ENCODE assay signal across 13 cellular contexts in the genomic region with DNA sequence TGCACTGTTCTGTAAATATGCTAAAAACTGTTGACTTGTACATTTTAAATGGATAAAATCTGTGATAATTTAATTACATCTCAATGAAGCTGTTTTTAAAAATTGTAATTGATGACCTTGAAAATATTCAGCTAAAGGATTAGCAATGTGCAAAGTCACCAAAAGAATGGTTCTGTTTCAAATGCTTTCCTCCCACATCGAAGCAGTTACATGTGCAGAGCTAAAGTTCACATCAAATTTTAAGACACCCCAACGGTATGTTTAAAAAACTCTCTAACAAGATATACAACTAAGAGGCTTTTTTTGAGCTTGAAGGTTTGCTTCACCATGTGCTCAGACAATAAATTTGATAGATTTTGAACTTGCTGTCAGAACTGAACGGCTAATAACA.
A peak's percentile ranks its signal among the peaks of the same experiment; 100 is the strongest.
DNase-seq lines count a peak whose midpoint lies in the region; ATAC-seq, FAIRE-seq and TF ChIP-seq lines count a peak whose summit lies in the region.
"Had no signal": no experiment of that assay in that cellular context is flagged by ENCODE, and none has a peak within 500 bp of the region (broad histone marks: within the 10 kb centered on the region; RNA-seq: fewer than 3 reads in every experiment).

No MANE protein-coding gene starts in this region.

- SMC1A ChIA-PET in GM12878 (lab: Charles Lee; ENCODE audit: uncharacterized antibody, unreplicated experiment): interaction anchor here (0.9 to 5.6 kb wide), 18 partner anchors 11 to 415 kb away, joined by 3 to 64 read pairs (median 6); no protein-coding TSS in a partner anchor

- no peak for TF ChIP-seq EP300 in GM12878 (IDR thresholded peaks at IDR 0.05; ENCODE audit: borderline replicate concordance in 1 of 2, control insufficient read depth in 1 of 2, low read depth in 2 of 2, low read length in 2 of 2)

- peak; percentile 21 for ATAC-seq in GM21360 (IDR thresholded peaks at IDR 0.05; ENCODE audit: unreplicated experiment)
- ATAC-seq in HG03565 (IDR thresholded peaks at IDR 0.05; ENCODE audit: unreplicated experiment): peak; percentile 13
- ATAC-seq in GM12878: peak; percentile 10; the same call in 2 of the 3 replicates
- ATAC-seq: lower lobe of right lung had no signal

- H2AK5ac ChIP-seq in trophoblast cell (ENCODE audit: low read length): no peak overlapping the region

- H3K23ac ChIP-seq in trophoblast cell (ENCODE audit: low read length): no peak overlapping the region

- TF ChIP-seq CTCF in DOHH2 (IDR thresholded peaks at IDR 0.05; ENCODE audit: low read depth, low read length, poor library complexity, severe bottlenecking) (no peak), GM12878 (IDR thresholded peaks at IDR 0.05 in 2 of 3, conservative IDR thresholded peaks at IDR 0.05 in 1 of 3; ENCODE audit: control insufficient read depth in 2 of 3, extremely low read depth in 1 of 3, insufficient read depth in 1 of 3, low read depth in 3 of 3, low read length in 3 of 3) (no peak)

- no peak overlapping the region for H2BK12ac ChIP-seq in trophoblast cell (ENCODE audit: low read length)

- POLR2A ChIA-PET in GM12878 (lab: Charles Lee): interaction anchor here (1.0 to 2.0 kb wide), 6 partner anchors 9 to 115 kb away, joined by 3 to 13 read pairs (median 6); a partner anchor contains a TSS

- H3K9me2 ChIP-seq in DOHH2 (replicated peaks; ENCODE audit: control insufficient read depth, low read length): no peaks in the 10 kb centered on the region

- CTCF ChIA-PET in GM12878 (lab: Yijun Ruan, JAX): interaction anchor here (0.8 to 2.6 kb wide), 8 partner anchors 13 to 124 kb away, joined by 3 to 18 read pairs (median 4); a partner anchor contains a TSS

- TF ChIP-seq POLR2A in GM12878 (IDR thresholded peaks at IDR 0.05; ENCODE audit: low read depth, low read length): no peak

- no peak overlapping the region for H2BK5ac ChIP-seq in trophoblast cell (ENCODE audit: low read depth, low read length, poor library complexity)

- WGBS in GM12878 (ENCODE audit: insufficient coverage, insufficient replicate concordance, low lambda C conversion rate, missing lambda C conversion rate): 0% methylated on average over 3 of the region's 3 CpGs
- no CpG with 5 or more reads among the region's 3 CpGs for WGBS in trophoblast cell (ENCODE audit: extremely low coverage, insufficient coverage, insufficient read length)

- no peaks in the 10 kb centered on the region for H3K36me3 ChIP-seq in DOHH2 (ENCODE audit: control insufficient read depth, low read length)
- H3K36me3 ChIP-seq in GM12878 (ENCODE audit: control insufficient read depth in 2 of 2, insufficient read depth in 2 of 2, low read length in 1 of 2): no peaks in the 10 kb centered on the region
- H3K36me3 ChIP-seq in trophoblast cell (ENCODE audit: control insufficient read depth in 1 of 2, insufficient read depth in 2 of 2, low read length in 2 of 2): no peaks in the 10 kb centered on the region
- no peaks in the 10 kb centered on the region for H3K36me3 ChIP-seq in MG63
- H3K36me3 ChIP-seq: lower lobe of right lung, ovary had no signal

- H4K20me1 ChIP-seq in DOHH2 (ENCODE audit: control insufficient read depth, insufficient read depth, low read depth, low read length) (no peaks in the 10 kb centered on the region), GM12878 (ENCODE audit: control insufficient read depth, insufficient read depth) (no peaks in the 10 kb centered on the region)

- no peaks in the 10 kb centered on the region for H3K27me3 ChIP-seq in DOHH2 (ENCODE audit: control insufficient read depth, low read length)
- no peaks in the 10 kb centered on the region; a peak in 1 of 4 replicates for H3K27me3 ChIP-seq in GM12878 (replicated peaks in 1 of 2; ENCODE audit: control insufficient read depth in 2 of 2, insufficient read depth in 2 of 2, low read length in 1 of 2)
- H3K27me3 ChIP-seq in trophoblast cell (ENCODE audit: insufficient read depth, low read length): no peaks in the 10 kb centered on the region
- H3K27me3 ChIP-seq in MG63: no peaks in the 10 kb centered on the region
- H3K27me3 ChIP-seq: ovary had no signal

- no peak overlapping the region for H3K9ac ChIP-seq in GM12878 (ENCODE audit: control insufficient read depth, insufficient read depth, low read length)
- H3K9ac ChIP-seq in trophoblast cell (ENCODE audit: low read length): no peak overlapping the region

- intact Hi-C loops in GM12878 (cut with micrococcal nuclease; ENCODE audit: unreplicated experiment): loop anchor here (1.0 kb wide), 1 partner anchor 45 kb away; no protein-coding TSS in a partner anchor

- H3K79me2 ChIP-seq in DOHH2 (ENCODE audit: control insufficient read depth, low read length): no peaks in the 10 kb centered on the region
- no peaks in the 10 kb centered on the region for H3K79me2 ChIP-seq in GM12878 (ENCODE audit: control insufficient read depth, insufficient read depth, low read length)
- no peaks in the 10 kb centered on the region for H3K79me2 ChIP-seq in trophoblast cell (ENCODE audit: control insufficient read depth, insufficient read depth, low read length, poor library complexity)

- BruUV-seq in GM12878 (replicated peaks; lab: Mats Ljungman, UMichigan): no TSS peak

- H3K4me1 ChIP-seq in DOHH2 (ENCODE audit: control insufficient read depth, low read length) (peaks cover 22% of the 10 kb centered on the region), GM12878 (ENCODE audit: control insufficient read depth, insufficient read depth, low read length) (peaks cover 8% of the 10 kb centered on the region), trophoblast cell (ENCODE audit: control insufficient read depth in 1 of 2, insufficient read depth in 2 of 2, low read length in 2 of 2) (no peaks in the 10 kb centered on the region)
- H3K4me1 ChIP-seq: lower lobe of right lung had no signal

- RAD21 ChIA-PET in GM12878 (lab: Charles Lee; ENCODE audit: unreplicated experiment): interaction anchor here (0.6 to 3.3 kb wide), 15 partner anchors 12 to 181 kb away, joined by 3 to 23 read pairs (median 9); a partner anchor contains a TSS

- H2AFZ ChIP-seq in GM12878 (ENCODE audit: control insufficient read depth, low read depth, low read length) (no peak overlapping the region; the same call in 1 of the 2 replicates), trophoblast cell (ENCODE audit: insufficient read depth, low read length, poor library complexity) (no peak overlapping the region)

- in situ Hi-C loops in GM12878 (cut with MboI): no loop called here

- H3K18ac ChIP-seq in trophoblast cell (ENCODE audit: low read length): no peak overlapping the region

- no peak overlapping the region for H3K4me3 ChIP-seq in DOHH2 (ENCODE audit: low read length)
- H3K4me3 ChIP-seq in GM12878: 0 out of 2 replicates have a peak overlapping the region, but pooled peaks have one; percentile 8
- no peak overlapping the region for H3K4me3 ChIP-seq in trophoblast cell (ENCODE audit: low read depth, low read length)
- no peak overlapping the region for H3K4me3 ChIP-seq in MG63
- H3K4me3 ChIP-seq: lower lobe of right lung, ovary had no signal

- H4K91ac ChIP-seq in trophoblast cell (ENCODE audit: low read depth, low read length): no peak overlapping the region

- H3K79me1 ChIP-seq in trophoblast cell (ENCODE audit: low read length): no peaks in the 10 kb centered on the region

- DNase-seq in GM12878 (ENCODE audit: low read depth, low spot score) (no peak), trophoblast cell (no peak), NCI-H128 (lab: John Stamatoyannopoulos, UW; ENCODE audit: unreplicated experiment) (no peak), MG63 (no peak), substantia nigra (lab: John Stamatoyannopoulos, UW) (no peak)
- DNase-seq: effector memory CD4-positive, alpha-beta T cell; HCEC 1CT; lower lobe of right lung; ovary; RPMI8226 had no signal

- no peak for TF ChIP-seq RAD21 in GM12878 (IDR thresholded peaks at IDR 0.05; ENCODE audit: insufficient read depth, low read depth, low read length)

- H3K27ac ChIP-seq in DOHH2 (ENCODE audit: low read depth, low read length): no peak overlapping the region
- H3K27ac ChIP-seq in GM12878 (ENCODE audit: control insufficient read depth, insufficient read depth): peak overlapping the region; percentile 46; the same call in 1 of the 2 replicates
- H3K27ac ChIP-seq in trophoblast cell (ENCODE audit: low read depth, low read length): no peak overlapping the region
- no peak overlapping the region for H3K27ac ChIP-seq in substantia nigra (ENCODE audit: low read depth, low read length, poor library complexity, severe bottlenecking)
- H3K27ac ChIP-seq: lower lobe of right lung, ovary had no signal

- no peak overlapping the region for H3K4ac ChIP-seq in trophoblast cell (ENCODE audit: low read depth, low read length)

- H4K12ac ChIP-seq in trophoblast cell (ENCODE audit: low read depth, low read length): no peak overlapping the region

- peak overlapping the region; percentile 43 for H3K4me2 ChIP-seq in DOHH2 (ENCODE audit: low read length)
- H3K4me2 ChIP-seq in GM12878 (ENCODE audit: control insufficient read depth, insufficient read depth): peak overlapping the region; percentile 85
- H3K4me2 ChIP-seq in trophoblast cell (ENCODE audit: low read length): no peak overlapping the region

- H2BK120ac ChIP-seq in trophoblast cell (ENCODE audit: insufficient read depth, low read length, poor library complexity): no peak overlapping the region

- no peaks in the 10 kb centered on the region for H3F3A ChIP-seq in DOHH2 (ENCODE audit: control insufficient read depth, insufficient read depth)

- H4K8ac ChIP-seq in trophoblast cell (ENCODE audit: low read depth, low read length): no peak overlapping the region

- no peaks in the 10 kb centered on the region for H3K9me3 ChIP-seq in DOHH2 (ENCODE audit: control insufficient read depth, insufficient read depth, low read length)
- no peaks in the 10 kb centered on the region; the same call in 2 of the 3 replicates for H3K9me3 ChIP-seq in GM12878 (replicated peaks; ENCODE audit: control insufficient read depth, insufficient read depth, low read length)
- H3K9me3 ChIP-seq in trophoblast cell (ENCODE audit: insufficient read depth, low read depth, low read length): peaks cover 2% of the 10 kb centered on the region
- no peaks in the 10 kb centered on the region for H3K9me3 ChIP-seq in MG63
- H3K9me3 ChIP-seq: lower lobe of right lung, ovary had no signal

- FAIRE-seq in GM12878 (lab: Jason Lieb, UNC): no peak

- no peak overlapping the region for H3K14ac ChIP-seq in trophoblast cell (ENCODE audit: low read length)

TF ChIP-seq in GM12878, 131 proteins besides CTCF, POLR2A, EP300 and RAD21 (continues in another document):
- TF ChIP-seq SUPT20H (IDR thresholded peaks at IDR 0.05; ENCODE audit: borderline replicate concordance, control insufficient read depth, low read depth, low read length): no peak
